Comparison of ENCODE assay signal across 18 cellular contexts in the genomic region with DNA sequence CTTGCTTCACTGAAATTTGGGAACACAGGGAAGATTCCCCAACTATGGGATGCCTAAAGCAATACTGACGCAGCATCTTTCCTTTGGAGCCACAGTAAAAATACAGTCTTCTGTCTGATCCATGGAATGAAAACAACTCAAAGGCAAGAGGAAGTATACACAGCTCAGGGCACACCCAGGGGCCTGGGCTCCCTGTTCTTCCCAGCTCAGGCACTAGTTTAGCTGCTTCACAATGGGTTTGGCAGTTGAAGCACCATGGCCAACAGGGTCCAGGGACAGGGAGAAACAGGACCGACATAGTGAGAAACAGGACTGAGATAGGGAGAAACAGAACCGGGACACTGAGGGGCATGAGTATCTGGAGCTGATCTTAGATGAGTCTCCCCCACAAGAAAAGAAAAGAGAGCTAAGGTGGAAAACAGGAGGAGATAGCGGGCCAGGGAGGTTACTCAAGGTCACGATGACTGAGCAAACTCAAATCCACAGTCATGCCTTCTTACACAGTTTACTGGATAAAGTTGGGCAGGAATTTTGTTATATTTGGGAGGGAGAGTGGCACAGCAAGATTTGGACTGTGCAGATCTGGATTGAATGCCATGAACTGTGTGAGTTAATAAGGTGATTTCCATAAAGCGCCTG.
DNase-seq lines count a peak whose midpoint lies in the region; ATAC-seq, FAIRE-seq and TF ChIP-seq lines count a peak whose summit lies in the region.
"Had no signal": no experiment of that assay in that cellular context is flagged by ENCODE, and none has a peak within 500 bp of the region (broad histone marks: within the 10 kb centered on the region; RNA-seq: fewer than 3 reads in every experiment).

No MANE protein-coding gene starts in this region.

- H3K9me3 ChIP-seq in H1 (ENCODE audit: insufficient read depth in 2 of 2, low read depth in 1 of 2, low read length in 1 of 2) (no peaks in the 10 kb centered on the region), upper lobe of right lung (no peaks in the 10 kb centered on the region), neural progenitor cell (ENCODE audit: low read depth) (no peaks in the 10 kb centered on the region)
- H3K9me3 ChIP-seq: BE2C, MG63 had no signal

- no peaks in the 10 kb centered on the region for H3K23me2 ChIP-seq in H1 (ENCODE audit: low read depth, low read length)

- H2BK20ac ChIP-seq in H1 (ENCODE audit: low read length) = no peak overlapping the region

- H3K14ac ChIP-seq in H1 (ENCODE audit: insufficient read length) = no peak overlapping the region

- TF ChIP-seq CTCF in H1 (IDR thresholded peaks at IDR 0.05; ENCODE audit: control extremely low read depth in 1 of 3, insufficient read depth in 1 of 3, low read depth in 1 of 3, low read length in 3 of 3) (no peak), upper lobe of right lung (IDR thresholded peaks at IDR 0.05) (no peak), glutamatergic neuron (IDR thresholded peaks at IDR 0.05; ENCODE audit: partially characterized antibody, unreplicated experiment) (no peak), neural progenitor cell (IDR thresholded peaks at IDR 0.05) (no peak)

- H3K36me3 ChIP-seq in H7 (replicated peaks; ENCODE audit: control insufficient read depth, insufficient read depth, low read length) (no peaks in the 10 kb centered on the region), H1 (ENCODE audit: control insufficient read depth in 2 of 4, insufficient read depth in 4 of 4, low read length in 3 of 4) (no peaks in the 10 kb centered on the region), upper lobe of right lung (no peaks in the 10 kb centered on the region), neural progenitor cell (no peaks in the 10 kb centered on the region)
- H3K36me3 ChIP-seq: BE2C, MG63, SJCRH30 had no signal

- intact Hi-C loops in Right ventricle myocardium superior (cut with DNase I) (no loop called here), left cardiac atrium (cut with DNase I) (no loop called here), upper lobe of right lung (cut with DNase I) (no loop called here)

- H3K27ac Mint-ChIP-seq in glutamatergic neuron (ENCODE audit: unreplicated experiment) (no peak overlapping the region), neural progenitor cell (no peak overlapping the region)

- H4K5ac ChIP-seq in H1 (ENCODE audit: insufficient read length, low read depth, low read length) = no peak overlapping the region

- H4K20me1 ChIP-seq in H1 (replicated peaks in 1 of 2; ENCODE audit: control insufficient read depth in 1 of 2, insufficient read depth in 2 of 2, low read length in 2 of 2) (no peaks in the 10 kb centered on the region), neural progenitor cell (ENCODE audit: low read depth) (no peaks in the 10 kb centered on the region)

- H3K4me3 ChIP-seq in H7 (ENCODE audit: insufficient read depth, low read depth, low read length) (no peak overlapping the region), H1 (ENCODE audit: extremely low read depth in 1 of 4, insufficient read depth in 2 of 4, low read depth in 3 of 4, low read length in 4 of 4) (no peak overlapping the region), upper lobe of right lung (no peak overlapping the region), neural progenitor cell (no peak overlapping the region)
- H3K4me3 ChIP-seq: MG63, SJCRH30 had no signal

- no peak overlapping the region for H2BK120ac ChIP-seq in H1 (replicated peaks; ENCODE audit: low read depth, low read length)

- H3K36me3 Mint-ChIP-seq in glutamatergic neuron (ENCODE audit: unreplicated experiment) = no peaks in the 10 kb centered on the region
- no peaks in the 10 kb centered on the region for H3K36me3 Mint-ChIP-seq in neural progenitor cell

- no peaks in the 10 kb centered on the region for H3K79me1 ChIP-seq in H1 (ENCODE audit: low read depth, low read length)

- no peaks in the 10 kb centered on the region for H3F3A ChIP-seq in neural progenitor cell (ENCODE audit: low read depth)

- H3K4ac ChIP-seq in H1 (replicated peaks; ENCODE audit: insufficient read length, low read depth, low read length) = no peak overlapping the region

- H2BK15ac ChIP-seq in H1 (ENCODE audit: low read length) = no peak overlapping the region; the same call in 1 of the 2 replicates

- H3K56ac ChIP-seq in H1 (replicated peaks; ENCODE audit: insufficient read length, low read depth, low read length) = no peak overlapping the region

- H2BK5ac ChIP-seq in H1 (ENCODE audit: low read depth, low read length) = no peak overlapping the region

- no peak overlapping the region for H2AK5ac ChIP-seq in H1 (ENCODE audit: low read depth, low read length)

- TF ChIP-seq RAD21 in H1 (IDR thresholded peaks at IDR 0.05 in 1 of 2, conservative IDR thresholded peaks at IDR 0.05 in 1 of 2; ENCODE audit: low read depth in 2 of 2, low read length in 2 of 2) = no peak

- H3K4me1 ChIP-seq in H1 (replicated peaks in 1 of 4; ENCODE audit: control insufficient read depth in 3 of 4, insufficient read depth in 4 of 4, low read length in 3 of 4) = no peaks in the 10 kb centered on the region
- H3K4me1 ChIP-seq in upper lobe of right lung = no peaks in the 10 kb centered on the region
- H3K4me1 ChIP-seq in neural progenitor cell = no peaks in the 10 kb centered on the region
- H3K4me1 ChIP-seq: BE2C, SJCRH30 had no signal

- DNase-seq in Right ventricle myocardium superior (no peak), left cardiac atrium (no peak), H7 (peak; percentile 18), H1 (ENCODE audit: low read depth in 1 of 2, low spot score in 2 of 2) (no peak), upper lobe of right lung (no peak), glutamatergic neuron (no peak), neural progenitor cell (ENCODE audit: low spot score) (no peak)
- DNase-seq: BE2C, DMS53, GF-D8, MG63, NCI-H1417, NCI-H1694 treated with DMSO at 0.1 percent for 48 hours, NCI-H2081 treated with DMSO at 0.1 percent for 48 hours, NCI-H2171 treated with DMSO at 0.1 percent for 48 hours, SJCRH30 had no signal

- H3K27ac ChIP-seq in H1 (ENCODE audit: low read depth, low read length) (no peak overlapping the region), upper lobe of right lung (no peak overlapping the region), neural progenitor cell (no peak overlapping the region)
- H3K27ac ChIP-seq: SJCRH30 had no signal

- TF ChIP-seq POLR2A in H1 (IDR thresholded peaks at IDR 0.05; ENCODE audit: control extremely low read depth in 1 of 2, low read depth in 2 of 2, low read length in 2 of 2) = no peak

- TF ChIP-seq EP300 in H1 (IDR thresholded peaks at IDR 0.05; ENCODE audit: borderline replicate concordance in 1 of 2, low read depth in 2 of 2, low read length in 2 of 2) = no peak

- ATAC-seq in Right ventricle myocardium superior (ENCODE audit: poor library complexity) = peak; percentile 7
- ATAC-seq in left cardiac atrium = no peak
- ATAC-seq in upper lobe of right lung = peak; percentile 23
- ATAC-seq: Panc1 had no signal

- H4K8ac ChIP-seq in H1 (ENCODE audit: extremely low read depth, insufficient read depth, low read length) = no peak overlapping the region

- H2AFZ ChIP-seq in H1 (ENCODE audit: low read length) (peak overlapping the region; percentile 44; the same call in 1 of the 2 replicates), neural progenitor cell (replicated peaks) (no peak overlapping the region)

- no peak overlapping the region for H2BK12ac ChIP-seq in H1 (ENCODE audit: low read depth, low read length)

- WGBS in H1 (ENCODE audit: extremely low coverage in 1 of 2, insufficient coverage in 1 of 2, insufficient read length in 1 of 2, insufficient replicate concordance in 2 of 2, low coverage in 1 of 2, low lambda C conversion rate in 2 of 2, missing lambda C conversion rate in 1 of 2), 2 experiments = 79% methylated on average over 6 of the region's 6 CpGs; no CpG with 5 or more reads in 1 of the 2 experiments

- H3K79me2 ChIP-seq in H1 (ENCODE audit: control insufficient read depth in 1 of 2, insufficient read depth in 2 of 2, low read length in 2 of 2) = no peaks in the 10 kb centered on the region
- no peaks in the 10 kb centered on the region for H3K79me2 ChIP-seq in neural progenitor cell (ENCODE audit: low read depth)

- peak; percentile 19 for FAIRE-seq in H1 (lab: Jason Lieb, UNC)
- FAIRE-seq: A204.1 had no signal

- no peak overlapping the region for H3K4me3 Mint-ChIP-seq in glutamatergic neuron (ENCODE audit: unreplicated experiment)
- no peak overlapping the region for H3K4me3 Mint-ChIP-seq in neural progenitor cell

- H3K4me2 ChIP-seq in H1 (ENCODE audit: insufficient read depth in 1 of 2, low read depth in 2 of 2, low read length in 2 of 2) (no peak overlapping the region), neural progenitor cell (no peak overlapping the region)

- no peak overlapping the region for H3K23ac ChIP-seq in H1 (ENCODE audit: insufficient read length)

- H3K18ac ChIP-seq in H1 (ENCODE audit: extremely low read depth, low read length) = peak overlapping the region; percentile 39; the same call in 1 of the 2 replicates

- no peak overlapping the region for H4K91ac ChIP-seq in H1 (replicated peaks; ENCODE audit: insufficient read length, low read length)

- peaks cover 2% of the 10 kb centered on the region for H3K27me3 Mint-ChIP-seq in glutamatergic neuron (ENCODE audit: unreplicated experiment)
- H3K27me3 Mint-ChIP-seq in neural progenitor cell (ENCODE audit: insufficient read depth, low read depth) = no peaks in the 10 kb centered on the region

- POLR2A ChIA-PET in H1 (lab: Charles Lee; ENCODE audit: partially characterized antibody) = no interaction called here

- H3K9ac ChIP-seq in H1 (replicated peaks in 1 of 4; ENCODE audit: extremely low read depth in 1 of 4, low read depth in 3 of 4, low read length in 3 of 4) (no peak overlapping the region), neural progenitor cell (no peak overlapping the region)

- H3K9me3 Mint-ChIP-seq in glutamatergic neuron (ENCODE audit: unreplicated experiment) (no peaks in the 10 kb centered on the region), neural progenitor cell (no peaks in the 10 kb centered on the region)

- H3K4me1 Mint-ChIP-seq in glutamatergic neuron (ENCODE audit: low read depth, unreplicated experiment) (no peaks in the 10 kb centered on the region), neural progenitor cell (peaks cover 12% of the 10 kb centered on the region)

- CTCF ChIA-PET in H1 (lab: Charles Lee; ENCODE audit: partially characterized antibody) = interaction anchor here (0.8 to 1.5 kb wide), 2 partner anchors 10 to 15 kb away, joined by 3 to 5 read pairs; no protein-coding TSS in a partner anchor

- no peaks in the 10 kb centered on the region for H3K27me3 ChIP-seq in H7 (ENCODE audit: control insufficient read depth, insufficient read depth, low read length)
- H3K27me3 ChIP-seq in H1 (replicated peaks in 1 of 4; ENCODE audit: control insufficient read depth in 3 of 4, extremely low read depth in 1 of 4, insufficient read depth in 3 of 4, low read length in 3 of 4) = no peaks in the 10 kb centered on the region
- H3K27me3 ChIP-seq in upper lobe of right lung = no peaks in the 10 kb centered on the region
- no peaks in the 10 kb centered on the region for H3K27me3 ChIP-seq in neural progenitor cell
- H3K27me3 ChIP-seq: BE2C, MG63, SJCRH30 had no signal

TF ChIP-seq in H1, 55 proteins besides CTCF, POLR2A, EP300 and RAD21 (continues in another document):
- TF ChIP-seq POLR2AphosphoS5 (IDR thresholded peaks at IDR 0.05; ENCODE audit: low read depth, low read length) (no peak), NRF1 (IDR thresholded peaks at IDR 0.05; ENCODE audit: low read depth, low read length) (no peak), ZNF274 (IDR thresholded peaks at IDR 0.05; ENCODE audit: borderline replicate concordance, extremely low read depth, low read length) (no peak)

Comparison
In these comparisons a context has a peak if more than half of its experiments do, and no peak if none do; other contexts are left out.
1. ATAC-seq: peak in Right ventricle myocardium superior (single experiment) and upper lobe of right lung (single experiment); none in left cardiac atrium (0 of 2).